ENCODE assay signal across 15 cellular contexts in genomic region chr16:24174504-24174903, GRCh38.
DNase-seq lines count a peak whose midpoint lies in the region; ATAC-seq and TF ChIP-seq lines count a peak whose summit lies in the region.
"Had no signal": no experiment of that assay in that cellular context is flagged by ENCODE, and none has a peak within 500 bp of the region (broad histone marks: within the 10 kb centered on the region; RNA-seq: fewer than 3 reads in every experiment).

No MANE protein-coding gene starts in this region.

- H3K4me3 ChIP-seq in esophagus muscularis mucosa = no peak overlapping the region
- H3K4me3 ChIP-seq: BLaER1 treated with 17β-estradiol and CSF1 and Interleukin-3, amounts not matched to agents 10 nM and 100 nM; HAP-1 had no signal

- H3K27ac ChIP-seq in esophagus muscularis mucosa (replicated peaks in 1 of 4) = no peak overlapping the region
- H3K27ac ChIP-seq: BLaER1 treated with 17β-estradiol and CSF1 and Interleukin-3, amounts not matched to agents 10 nM and 100 nM; HL-60 had no signal

- H3K9me3 ChIP-seq in esophagus muscularis mucosa = no peaks in the 10 kb centered on the region
- H3K9me3 ChIP-seq: BLaER1 treated with 17β-estradiol and CSF1 and Interleukin-3, amounts not matched to agents 10 nM and 100 nM; HAP-1 had no signal

- intact Hi-C loops in head of caudate nucleus (cut with DNase I) (no loop called here), esophagus muscularis mucosa (cut with DNase I) (loop anchor here (10.0 kb wide), 1 partner anchor 1530 kb away; no protein-coding TSS in a partner anchor)

- TF ChIP-seq CTCF in esophagus muscularis mucosa (IDR thresholded peaks at IDR 0.05) = no peak

- no peaks in the 10 kb centered on the region for H3K27me3 ChIP-seq in esophagus muscularis mucosa
- H3K27me3 ChIP-seq: BLaER1 treated with 17β-estradiol and CSF1 and Interleukin-3, amounts not matched to agents 10 nM and 100 nM had no signal

- 98% methylated on average over 5 of the region's 7 CpGs for WGBS in esophagus muscularis mucosa

- no peak for ATAC-seq in HG03280 (IDR thresholded peaks at IDR 0.05; ENCODE audit: unreplicated experiment)
- ATAC-seq: CD8-positive, alpha-beta T cell had no signal

- DNase-seq in anterior cingulate cortex (lab: John Stamatoyannopoulos, UW) (peak in 40 of 58 donors; percentile 1 to 82 (median 26)), head of caudate nucleus (peak in 40 of 42 donors; percentile 14 to 88 (median 50)), occipital lobe (lab: John Stamatoyannopoulos, UW) (peak; percentile 66), superior temporal gyrus (ENCODE audit: extremely low spot score) (peak; percentile 63), esophagus muscularis mucosa (ENCODE audit: extremely low spot score) (no peak), HuH-7 (ENCODE audit: low spot score) (no peak)
- DNase-seq: 8988T; Calu3; CD8-positive, alpha-beta T cell; GF-D8; IMR-90 had no signal

- TF ChIP-seq EP300 in esophagus muscularis mucosa (IDR thresholded peaks at IDR 0.05) = no peak

- TF ChIP-seq POLR2A in esophagus muscularis mucosa (IDR thresholded peaks at IDR 0.05; ENCODE audit: low read depth) = no peak

- no peaks in the 10 kb centered on the region for H3K36me3 ChIP-seq in esophagus muscularis mucosa
- H3K36me3 ChIP-seq: HAP-1 had no signal

- no peaks in the 10 kb centered on the region for H3K4me1 ChIP-seq in esophagus muscularis mucosa
- H3K4me1 ChIP-seq: HAP-1 had no signal

Comparison
In these comparisons a context has a peak if more than half of its experiments do, and no peak if none do; other contexts are left out.
1. DNase-seq: peak in anterior cingulate cortex (40 of 58), head of caudate nucleus (40 of 42), occipital lobe (single experiment) and superior temporal gyrus (single experiment); none in esophagus muscularis mucosa (single experiment) and HuH-7 (single experiment).